ENCODE assay signal across 17 cellular contexts in the genomic region with DNA sequence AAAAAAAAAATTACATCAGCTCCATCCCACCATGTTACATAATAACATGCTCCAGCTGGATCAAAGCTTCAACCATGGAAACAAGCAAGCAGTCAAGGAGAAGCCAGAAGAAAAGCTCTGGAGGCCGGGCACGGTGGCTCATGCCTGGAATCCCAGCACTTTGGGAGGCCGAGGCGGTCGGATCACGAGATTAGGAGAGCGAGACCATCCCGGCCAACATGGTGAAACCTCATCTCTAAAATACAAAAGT. TPM values are rescaled to one million over a fixed set of nuclear protein-coding genes. Genes with fewer than 3 reads are reported as not detected.
DNase-seq lines count a peak whose midpoint lies in the region; ATAC-seq and TF ChIP-seq lines count a peak whose summit lies in the region.
"Had no signal": no experiment of that assay in that cellular context is flagged by ENCODE, and none has a peak within 500 bp of the region (broad histone marks: within the 10 kb centered on the region; RNA-seq: fewer than 3 reads in every experiment).

No MANE protein-coding gene starts in this region.

- H3K4me3 ChIP-seq in body of pancreas (no peak overlapping the region), skeletal muscle tissue (ENCODE audit: low read length in 3 of 3) (no peak overlapping the region)
- H3K4me3 ChIP-seq: BLaER1, left lung, neural progenitor cell, SK-N-MC had no signal

- H3K27me3 ChIP-seq in body of pancreas (no peaks in the 10 kb centered on the region), layer of hippocampus (ENCODE audit: control insufficient read depth, insufficient read depth, low read length) (no peaks in the 10 kb centered on the region), skeletal muscle tissue (ENCODE audit: control insufficient read depth in 3 of 3, insufficient read depth in 3 of 3, low read length in 3 of 3) (no peaks in the 10 kb centered on the region)
- H3K27me3 ChIP-seq: BLaER1, left lung, neural progenitor cell had no signal

- H3K27ac ChIP-seq in RWPE1 (peak overlapping the region; percentile 58), body of pancreas (peak overlapping the region in 3 of 4 donors; percentile 61 to 83 (median 80)), layer of hippocampus (ENCODE audit: low read depth, low read length) (peak overlapping the region; percentile 38), skeletal muscle tissue (ENCODE audit: low read depth, low read length) (peak overlapping the region; percentile 75)
- H3K27ac ChIP-seq: BLaER1, left lung, neural progenitor cell, SK-N-MC had no signal

- CTCF ChIA-PET in RWPE1 (lab: Yijun Ruan, JAX): interaction anchor here (1.4 kb wide), 1 partner anchor 49 kb away, joined by 4 read pairs; a partner anchor contains a TSS

- intact Hi-C loops in body of pancreas (cut with DNase I): no loop called here

- TF ChIP-seq POLR2A in body of pancreas (IDR thresholded peaks at IDR 0.05): no peak

- no peak for TF ChIP-seq CTCF in RWPE1 (conservative IDR thresholded peaks at IDR 0.05; ENCODE audit: low read depth)
- no peak for TF ChIP-seq CTCF in body of pancreas (IDR thresholded peaks at IDR 0.05)

- no peak for ATAC-seq in body of pancreas
- no peak for ATAC-seq in GM21515 (IDR thresholded peaks at IDR 0.05; ENCODE audit: unreplicated experiment)
- ATAC-seq: left lung had no signal

- H3K36me3 ChIP-seq in body of pancreas (replicated peaks in 1 of 2; ENCODE audit: insufficient read depth in 1 of 2, low read depth in 2 of 2) (peaks cover 12 to 59% of the 10 kb centered on the region in 2 donors), skeletal muscle tissue (ENCODE audit: control insufficient read depth in 3 of 3, insufficient read depth in 3 of 3, low read length in 3 of 3) (peaks cover 67 to 71% (median 67%) of the 10 kb centered on the region in 3 donors)
- H3K36me3 ChIP-seq: neural progenitor cell had no signal

- WGBS in body of pancreas, 2 donors: 77 to 82% methylated on average over 8 of the region's 8 CpGs

- H3K9me3 ChIP-seq in body of pancreas (no peaks in the 10 kb centered on the region), skeletal muscle tissue (ENCODE audit: control insufficient read depth in 3 of 3, low read length in 3 of 3) (no peaks in the 10 kb centered on the region)
- H3K9me3 ChIP-seq: BLaER1, left lung had no signal

- DNase-seq in RWPE1 (ENCODE audit: low spot score) (no peak), body of pancreas (no peak), HuH-7.5 (ENCODE audit: low spot score) (no peak), NCI-H187 (lab: John Stamatoyannopoulos, UW) (no peak)
- DNase-seq: activated gamma-delta T cell; activated T-cell treated with anti-CD3 and anti-CD28 coated beads, Interleukin-2, amount 50 U/mL, for 24 hours; left lung; NCI-H1436 treated with DMSO at 0.1 percent for 48 hours; NCI-H526; OCI-M1; stimulated activated CD4-positive, alpha-beta T cell treated with anti-CD3 and anti-CD28 coated beads, Interleukin-4, amount 100 ng/mL, for 24 hours had no signal

- POLR2A ChIA-PET in RWPE1 (lab: Yijun Ruan, JAX; ENCODE audit: low non-redundant PET): no interaction called here

- peak overlapping the region in 1 of 3 donors; percentile 4 for H3K9ac ChIP-seq in skeletal muscle tissue (ENCODE audit: low read depth in 1 of 3, low read length in 3 of 3)
- H3K9ac ChIP-seq: BLaER1, neural progenitor cell had no signal

- peaks cover 27% of the 10 kb centered on the region for H3K4me1 ChIP-seq in body of pancreas
- peaks cover 19 to 28% (median 21%) of the 10 kb centered on the region in 3 donors for H3K4me1 ChIP-seq in skeletal muscle tissue (ENCODE audit: control insufficient read depth in 3 of 3, insufficient read depth in 3 of 3, low read length in 3 of 3)
- H3K4me1 ChIP-seq: left lung, neural progenitor cell had no signal

RNA-seq across cellular contexts. Expression of a gene that starts 7.8 kb away (rescaled TPM):
- total RNA-seq in body of pancreas (100 to 1,000 TPM in 1 of 2 donors, 10 to 100 TPM in 1; 64.6 to 107 TPM), skeletal muscle tissue (89.8 TPM)

RNA-seq across cellular contexts. Expression of a gene that starts 22.3 kb away (rescaled TPM):
- total RNA-seq in body of pancreas (10 to 100 TPM; 24.9 to 33.6 TPM), skeletal muscle tissue (33.9 TPM)

RNA-seq across cellular contexts. Expression of a gene that starts 47.3 kb away (rescaled TPM):
- 1 to 10 TPM; 3.4 to 6.3 TPM for total RNA-seq in body of pancreas
- 6.3 TPM for total RNA-seq in skeletal muscle tissue

RNA-seq across cellular contexts. Expression of a gene that starts 49.4 kb away (rescaled TPM):
- total RNA-seq in body of pancreas (10 to 100 TPM; 20.4 to 22.6 TPM), skeletal muscle tissue (16.2 TPM)
